16 cellular contexts compared by ENCODE assay signal in the genomic region with DNA sequence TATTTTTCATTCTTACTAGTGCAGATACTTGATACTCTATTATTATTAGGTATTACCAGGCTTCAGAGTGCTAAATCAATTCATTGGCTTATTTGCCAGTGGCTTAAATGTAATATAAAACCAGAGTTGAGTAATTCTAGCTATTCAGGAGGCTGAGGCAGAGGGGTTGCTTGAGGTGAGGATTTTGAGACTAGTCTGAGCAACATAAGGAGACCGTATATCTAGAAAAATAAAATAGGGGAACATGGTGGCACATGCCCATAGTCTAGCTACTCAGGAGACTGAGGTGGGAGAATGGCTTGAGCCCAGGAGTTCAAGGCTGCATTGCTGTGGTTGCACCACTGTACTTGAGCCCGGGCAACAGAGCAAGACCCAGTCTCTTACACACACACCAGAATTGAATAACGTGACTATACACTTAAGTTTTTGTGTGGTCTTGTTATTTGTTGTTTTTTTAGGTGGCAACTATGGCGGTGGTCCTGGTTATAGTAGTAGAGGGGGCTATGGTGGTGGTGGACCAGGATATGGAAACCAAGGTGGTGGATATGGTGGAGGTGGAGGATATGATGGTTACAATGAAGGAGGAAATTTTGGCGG. TPM values are rescaled to one million over a fixed set of nuclear protein-coding genes. Genes with fewer than 3 reads are reported as not detected.
DNase-seq lines count a peak whose midpoint lies in the region; ATAC-seq and TF ChIP-seq lines count a peak whose summit lies in the region.
"Had no signal": no experiment of that assay in that cellular context is flagged by ENCODE, and none has a peak within 500 bp of the region (broad histone marks: within the 10 kb centered on the region; RNA-seq: fewer than 3 reads in every experiment).

No MANE protein-coding gene starts in this region.

- no peak for ATAC-seq in activated CD8-positive, alpha-beta memory T cell treated with anti-CD3 and anti-CD28 coated beads, Interleukin-2, amount 10 ng/mL, durations not matched to agents 7 days and 5 days
- ATAC-seq in central memory CD8-positive, alpha-beta T cell (replicated peaks; ENCODE audit: extremely low read depth, poor library complexity, severe bottlenecking): no peak
- ATAC-seq: left ventricle myocardium superior had no signal

- intact Hi-C loops in posterior vena cava (cut with DNase I): loop anchor here in 1 of 2 donors (10.0 kb wide), 1 partner anchor 47 kb away; a partner anchor contains a TSS

- TF ChIP-seq CTCF in HFFc6 (IDR thresholded peaks at IDR 0.05) (no peak), progenitor cell of endocrine pancreas (IDR thresholded peaks at IDR 0.05; ENCODE audit: unreplicated experiment) (no peak)

- H3K27ac Mint-ChIP-seq in activated CD8-positive, alpha-beta memory T cell treated with anti-CD3 and anti-CD28 coated beads, Interleukin-2, amount 10 ng/mL, durations not matched to agents 7 days and 5 days: peak overlapping the region; percentile 56
- peak overlapping the region; percentile 49 for H3K27ac Mint-ChIP-seq in HFFc6
- H3K27ac Mint-ChIP-seq in central memory CD8-positive, alpha-beta T cell (ENCODE audit: low read depth): peak overlapping the region; percentile 99
- peak overlapping the region; percentile 46 for H3K27ac Mint-ChIP-seq in progenitor cell of endocrine pancreas

- no peaks in the 10 kb centered on the region for H3K9me3 Mint-ChIP-seq in activated CD8-positive, alpha-beta memory T cell treated with anti-CD3 and anti-CD28 coated beads, Interleukin-2, amount 10 ng/mL, durations not matched to agents 7 days and 5 days (ENCODE audit: low read depth)
- no peaks in the 10 kb centered on the region for H3K9me3 Mint-ChIP-seq in HFFc6
- H3K9me3 Mint-ChIP-seq in central memory CD8-positive, alpha-beta T cell: no peaks in the 10 kb centered on the region
- no peaks in the 10 kb centered on the region for H3K9me3 Mint-ChIP-seq in progenitor cell of endocrine pancreas (ENCODE audit: low read depth)
- H3K9me3 Mint-ChIP-seq: IgD-negative memory B cell had no signal

- no peak overlapping the region for H3K4me3 Mint-ChIP-seq in activated CD8-positive, alpha-beta memory T cell treated with anti-CD3 and anti-CD28 coated beads, Interleukin-2, amount 10 ng/mL, durations not matched to agents 7 days and 5 days
- H3K4me3 Mint-ChIP-seq in HFFc6 (no peak overlapping the region), progenitor cell of endocrine pancreas (ENCODE audit: low read depth) (no peak overlapping the region)
- peak overlapping the region; percentile 44 for H3K4me3 Mint-ChIP-seq in central memory CD8-positive, alpha-beta T cell

- CTCF ChIA-PET in activated CD8-positive, alpha-beta memory T cell treated with anti-CD3 and anti-CD28 coated beads, Interleukin-2, amount 10 ng/mL, durations not matched to agents 7 days and 5 days (lab: Charles Lee): interaction anchor here (1.0 to 1.4 kb wide), 2 partner anchors 48 to 112 kb away, joined by 3 read pairs; a partner anchor contains a TSS

- no peaks in the 10 kb centered on the region for H3K27me3 Mint-ChIP-seq in activated CD8-positive, alpha-beta memory T cell treated with anti-CD3 and anti-CD28 coated beads, Interleukin-2, amount 10 ng/mL, durations not matched to agents 7 days and 5 days
- peaks cover 2% of the 10 kb centered on the region for H3K27me3 Mint-ChIP-seq in HFFc6 (ENCODE audit: insufficient read depth)
- no peaks in the 10 kb centered on the region for H3K27me3 Mint-ChIP-seq in central memory CD8-positive, alpha-beta T cell
- H3K27me3 Mint-ChIP-seq in progenitor cell of endocrine pancreas: no peaks in the 10 kb centered on the region
- H3K27me3 Mint-ChIP-seq: IgD-negative memory B cell had no signal

- no peak for DNase-seq in activated CD8-positive, alpha-beta memory T cell treated with anti-CD3 and anti-CD28 coated beads, Interleukin-2, amount 10 ng/mL, durations not matched to agents 7 days and 5 days
- DNase-seq in activated CD8-positive, alpha-beta memory T cell treated with anti-CD3 and anti-CD28 coated beads, Interleukin-2, amount 50 U/mL, for 48 hours: no peak
- DNase-seq in HFFc6 (no peak), progenitor cell of endocrine pancreas (ENCODE audit: low spot score, unreplicated experiment) (no peak), posterior vena cava (ENCODE audit: low spot score) (no peak), NK-92 (lab: John Stamatoyannopoulos, UW; ENCODE audit: unreplicated experiment) (no peak), NCI-H345 treated with DMSO at 0.1 percent for 48 hours (lab: John Stamatoyannopoulos, UW; ENCODE audit: unreplicated experiment) (no peak)
- DNase-seq in central memory CD8-positive, alpha-beta T cell (ENCODE audit: low spot score in 2 of 2): no peak
- DNase-seq: activated CD8-positive, alpha-beta memory T cell treated with anti-CD3 and anti-CD28 coated beads, Interleukin-2, amount 50 U/mL, for 4 hours; DMS 273 treated with DMSO at 0.1 percent for 48 hours; dorsolateral prefrontal cortex; left ventricle myocardium superior; NCI-H1092 treated with DMSO at 0.1 percent for 48 hours; NCI-H2171 treated with DMSO at 0.1 percent for 48 hours; stimulated activated naive CD4-positive, alpha-beta T cell treated with Interleukin-2 at 50 U/mL for 16 hours had no signal

- peaks cover 58% of the 10 kb centered on the region for H3K4me1 Mint-ChIP-seq in activated CD8-positive, alpha-beta memory T cell treated with anti-CD3 and anti-CD28 coated beads, Interleukin-2, amount 10 ng/mL, durations not matched to agents 7 days and 5 days
- peaks cover 48% of the 10 kb centered on the region for H3K4me1 Mint-ChIP-seq in HFFc6 (ENCODE audit: low read depth)
- H3K4me1 Mint-ChIP-seq in central memory CD8-positive, alpha-beta T cell: peaks cover 59% of the 10 kb centered on the region
- H3K4me1 Mint-ChIP-seq in progenitor cell of endocrine pancreas (ENCODE audit: low read depth): peaks cover 18% of the 10 kb centered on the region

- peaks cover 78% of the 10 kb centered on the region for H3K36me3 Mint-ChIP-seq in activated CD8-positive, alpha-beta memory T cell treated with anti-CD3 and anti-CD28 coated beads, Interleukin-2, amount 10 ng/mL, durations not matched to agents 7 days and 5 days
- peaks cover 74% of the 10 kb centered on the region for H3K36me3 Mint-ChIP-seq in HFFc6 (ENCODE audit: low read depth)
- H3K36me3 Mint-ChIP-seq in central memory CD8-positive, alpha-beta T cell (ENCODE audit: insufficient read depth): peaks cover 95% of the 10 kb centered on the region
- peaks cover 44% of the 10 kb centered on the region for H3K36me3 Mint-ChIP-seq in progenitor cell of endocrine pancreas (ENCODE audit: insufficient read depth)
- H3K36me3 Mint-ChIP-seq: IgD-negative memory B cell had no signal

RNA-seq across cellular contexts. Expression of a gene that starts 4.8 kb away (rescaled TPM):
- total RNA-seq in activated CD8-positive, alpha-beta memory T cell treated with anti-CD3 and anti-CD28 coated beads, Interleukin-2, amount 10 ng/mL, durations not matched to agents 7 days and 5 days: 100 to 1,000 TPM; 298 to 320 TPM
- 100 to 1,000 TPM; 165 to 253 (median 205) TPM for total RNA-seq in HFFc6 (2021; fragmentation: NEBNext Ultra II Directional; extraction: Animal tissue kit (Norgen Biotek cat#: 25700))
- 334 and 339 TPM in 2 replicates for total RNA-seq in progenitor cell of endocrine pancreas
- total RNA-seq in posterior vena cava: 100 to 1,000 TPM; 152 to 166 TPM

RNA-seq across cellular contexts. Expression of a gene that starts 47.2 kb away (rescaled TPM):
- 10 to 100 TPM; 56.5 to 58.9 TPM for total RNA-seq in activated CD8-positive, alpha-beta memory T cell treated with anti-CD3 and anti-CD28 coated beads, Interleukin-2, amount 10 ng/mL, durations not matched to agents 7 days and 5 days
- 10 to 100 TPM; 59.0 to 76.5 (median 67.8) TPM for total RNA-seq in HFFc6 (2021; fragmentation: NEBNext Ultra II Directional; extraction: Animal tissue kit (Norgen Biotek cat#: 25700))
- total RNA-seq in progenitor cell of endocrine pancreas: 58.7 and 59.1 TPM in 2 replicates
- 10 to 100 TPM; 82.8 to 87.5 TPM for total RNA-seq in posterior vena cava

Comparison
In these comparisons a context has a peak if more than half of its experiments do, and no peak if none do; other contexts are left out.
1. H3K27ac Mint-ChIP-seq: peak in every context shown above with its lines; median percentile 99 in central memory CD8-positive, alpha-beta T cell; 56 in activated CD8-positive, alpha-beta memory T cell treated with anti-CD3 and anti-CD28 coated beads, Interleukin-2, amount 10 ng/mL, durations not matched to agents 7 days and 5 days; 49 in HFFc6; 46 in progenitor cell of endocrine pancreas.